1 cellular context compared by ENCODE assay signal in the genomic region with DNA sequence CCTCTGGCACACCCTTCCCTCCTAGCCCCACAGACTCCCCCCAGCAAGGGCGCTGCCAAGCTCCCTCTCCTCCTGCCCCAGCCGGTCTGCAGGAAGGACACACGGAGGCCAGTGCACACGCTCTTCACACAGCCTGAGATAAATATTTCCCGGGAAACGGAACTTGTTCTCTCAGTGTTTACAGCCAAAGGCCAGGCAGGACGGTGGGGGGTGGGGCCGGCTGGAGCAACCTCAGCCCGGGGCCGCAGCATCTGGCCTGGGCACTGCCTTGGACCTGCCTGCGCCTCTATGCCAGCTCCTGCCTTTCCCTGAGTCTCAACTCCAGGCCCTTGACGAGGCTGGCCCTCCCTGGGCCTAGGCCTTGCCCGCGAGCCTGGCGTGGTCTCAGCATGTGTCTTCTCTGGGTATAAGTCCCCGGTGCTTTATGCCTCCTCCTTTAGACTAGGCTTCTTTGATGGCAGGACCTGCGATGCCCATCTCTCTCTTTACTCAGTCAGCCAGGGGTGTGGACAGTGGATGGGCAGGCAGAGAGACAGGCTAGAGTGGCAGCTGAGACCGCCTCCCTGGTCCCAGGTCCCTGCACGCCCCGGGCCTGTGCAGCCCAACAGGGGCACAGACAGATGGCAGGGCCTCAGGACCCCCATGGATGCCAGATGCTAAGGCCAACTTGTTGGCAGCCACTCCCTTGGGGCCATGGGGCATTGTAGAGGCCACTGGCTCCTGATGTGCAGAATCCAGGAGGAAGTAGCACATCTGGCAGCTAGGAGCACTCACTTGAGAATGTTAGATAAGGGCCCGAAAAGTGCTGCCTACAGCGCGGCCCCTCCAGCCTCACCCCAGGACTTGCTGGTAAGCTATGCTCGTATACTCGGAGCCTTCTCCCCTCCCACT.
TF ChIP-seq lines count a peak whose summit lies in the region.

No MANE protein-coding gene starts in this region.

TF ChIP-seq in GM23338, 12 proteins besides CTCF, POLR2A, EP300 and RAD21 (continued from another document):
- no peak for TF ChIP-seq REST (IDR thresholded peaks at IDR 0.05; ENCODE audit: unreplicated experiment)
- TF ChIP-seq CREB1 (CRISPR knock-in tag; IDR thresholded peaks at IDR 0.05; ENCODE audit: low read depth), result no peak
- no peak for TF ChIP-seq ZNF114 (CRISPR knock-in tag; IDR thresholded peaks at IDR 0.05)
- no peak for TF ChIP-seq EZH2 (IDR thresholded peaks at IDR 0.05; ENCODE audit: low read depth, unreplicated experiment)
- TF ChIP-seq EZH2phosphoT487 (IDR thresholded peaks at IDR 0.05; ENCODE audit: unreplicated experiment), result no peak
